Comparison of ENCODE assay signal across 8 cellular contexts in genomic region chr3:98592345-98592935, GRCh38. TPM values are rescaled to one million over a fixed set of nuclear protein-coding genes. Genes with fewer than 3 reads are reported as not detected.
A peak's percentile ranks its signal among the peaks of the same experiment; 100 is the strongest.
DNase-seq lines count a peak whose midpoint lies in the region; ATAC-seq and TF ChIP-seq lines count a peak whose summit lies in the region.

No MANE protein-coding gene starts in this region.

- H3K9me3 ChIP-seq in DND-41 (ENCODE audit: insufficient read depth, low read length, severe bottlenecking) (no peaks in the 10 kb centered on the region), PC-9 (ENCODE audit: insufficient read depth, low read depth) (no peaks in the 10 kb centered on the region), ovary (no peaks in the 10 kb centered on the region)

- H4K20me1 ChIP-seq in DND-41 (ENCODE audit: insufficient read depth, low read length): peaks cover 6% of the 10 kb centered on the region; the same call in 1 of the 2 replicates
- no peaks in the 10 kb centered on the region for H4K20me1 ChIP-seq in PC-9 (ENCODE audit: insufficient read depth)

- peak overlapping the region; percentile 62 to 91; a peak in 3 of 4 replicates for H3K4me3 ChIP-seq in DND-41 (ENCODE audit: low read depth in 1 of 2, low read length in 2 of 2)
- peak overlapping the region; percentile 66 for H3K4me3 ChIP-seq in PC-9
- H3K4me3 ChIP-seq in epithelial cell of esophagus (ENCODE audit: low read length): peak overlapping the region; percentile 72
- H3K4me3 ChIP-seq in ovary: peak overlapping the region; percentile 87

- CTCF ChIA-PET in PC-9 (lab: Charles Lee): interaction anchor here (0.6 kb wide), 2 partner anchors 225 to 595 kb away, joined by 3 read pairs; no protein-coding TSS in a partner anchor

- peaks cover 28% of the 10 kb centered on the region for H3K4me1 ChIP-seq in DND-41 (ENCODE audit: insufficient read depth, low read length)
- peaks cover 12% of the 10 kb centered on the region for H3K4me1 ChIP-seq in PC-9 (replicated peaks; ENCODE audit: insufficient read depth)
- peaks cover 4% of the 10 kb centered on the region for H3K4me1 ChIP-seq in ovary (ENCODE audit: insufficient read depth)

- POLR2A ChIA-PET in PC-9 (lab: Charles Lee; ENCODE audit: unreplicated experiment): no interaction called here

- TF ChIP-seq EP300 in ovary (IDR thresholded peaks at IDR 0.05): no peak

- H3K79me2 ChIP-seq in DND-41 (ENCODE audit: insufficient read depth, low read length) (peaks cover 24% of the 10 kb centered on the region), PC-9 (ENCODE audit: low read depth) (peaks cover 16% of the 10 kb centered on the region)

- peaks cover 29% of the 10 kb centered on the region; the same call in 1 of the 2 replicates for H3K36me3 ChIP-seq in DND-41 (ENCODE audit: insufficient read depth, low read length)
- H3K36me3 ChIP-seq in PC-9 (ENCODE audit: low read depth): peaks cover 18% of the 10 kb centered on the region; the same call in 1 of the 2 replicates
- H3K36me3 ChIP-seq in ovary: no peaks in the 10 kb centered on the region

- TF ChIP-seq CTCF in DND-41 (IDR thresholded peaks at IDR 0.05; ENCODE audit: borderline replicate concordance, extremely low read depth, low read length, poor library complexity, severe bottlenecking): no peak
- TF ChIP-seq CTCF in PC-9 (conservative IDR thresholded peaks at IDR 0.05): no peak
- no peak for TF ChIP-seq CTCF in epithelial cell of esophagus (IDR thresholded peaks at IDR 0.05; ENCODE audit: insufficient read depth, low read depth, low read length, missing control alignments)
- TF ChIP-seq CTCF in ovary (IDR thresholded peaks at IDR 0.05): no peak

- TF ChIP-seq POLR2A in ovary (IDR thresholded peaks at IDR 0.05): no peak

- no peaks in the 10 kb centered on the region for H3K27me3 ChIP-seq in DND-41 (ENCODE audit: insufficient read depth, low read length, poor library complexity)
- H3K27me3 ChIP-seq in PC-9 (ENCODE audit: insufficient read depth, low read depth): no peaks in the 10 kb centered on the region
- no peaks in the 10 kb centered on the region for H3K27me3 ChIP-seq in ovary

- intact Hi-C loops in PC-9 (cut with micrococcal nuclease; ENCODE audit: unreplicated experiment): loop anchor here (2.0 to 5.0 kb wide), 2 partner anchors 110 to 310 kb away; partner anchors contain the start of gene DCBLD2
- intact Hi-C loops in ovary (cut with DNase I): no loop called here

- ATAC-seq in DND-41 (ENCODE audit: insufficient read depth, low read depth) (no peak), GM19452 (IDR thresholded peaks at IDR 0.05; ENCODE audit: unreplicated experiment) (no peak), GM18870 (IDR thresholded peaks at IDR 0.05; ENCODE audit: unreplicated experiment) (no peak)

- BruUV-seq in PC-9 (replicated peaks; lab: Mats Ljungman, UMichigan): TSS peak; percentile 29

- DNase-seq in DND-41: no peak
- DNase-seq in PC-9: no peak
- DNase-seq in epithelial cell of esophagus (ENCODE audit: low read depth): no peak
- DNase-seq in ovary: no peak
- DNase-seq in NCI-H2029 (lab: John Stamatoyannopoulos, UW): no peak
- no peak for DNase-seq in DMS153 (lab: John Stamatoyannopoulos, UW)

- H3K27ac ChIP-seq in DND-41 (ENCODE audit: low read length): peak overlapping the region; percentile 86; the same call in 1 of the 2 replicates
- H3K27ac ChIP-seq in PC-9: no peak overlapping the region
- H3K27ac ChIP-seq in ovary: peak overlapping the region in 1 of 2 donors; percentile 75

- WGBS in ovary, 3 donors: 16 to 20% (median 19%) methylated on average over 11 of the region's 11 CpGs

- peak overlapping the region; percentile 92 for H3K4me2 ChIP-seq in DND-41 (ENCODE audit: insufficient read depth, low read length)
- H3K4me2 ChIP-seq in PC-9: peak overlapping the region; percentile 84

- H2AFZ ChIP-seq in DND-41 (ENCODE audit: low read depth, low read length) (peak overlapping the region; percentile 89), PC-9 (peak overlapping the region; percentile 91)

- no peaks in the 10 kb centered on the region for H3K9me2 ChIP-seq in PC-9 (ENCODE audit: insufficient read depth)

- H3K9ac ChIP-seq in DND-41 (ENCODE audit: low read depth, low read length): peak overlapping the region; percentile 79

- 0 out of 2 replicates have a peak, but pooled peaks cover 7% of the 10 kb centered on the region for H3F3A ChIP-seq in PC-9 (ENCODE audit: insufficient read depth, low read depth)

RNA-seq across cellular contexts. Expression of gene CPOX, which starts 1.0 kb away (rescaled TPM):
- total RNA-seq in PC-9 (2021) (30.4 and 35.2 TPM in 2 replicates), ovary (10 to 100 TPM; 11.2 to 19.9 (median 17.1) TPM)
- 10 to 100 TPM; 10.6 to 15.2 TPM for polyA plus RNA-seq in ovary
